In genomic region chr11:124396847-124397246, GRCh38 we compare ENCODE assay signal across 4 cellular contexts. TPM values are rescaled to one million over a fixed set of nuclear protein-coding genes. Genes with fewer than 3 reads are reported as not detected.
"Had no signal": no experiment of that assay in that cellular context is flagged by ENCODE, and none has a peak within 500 bp of the region (broad histone marks: within the 10 kb centered on the region; RNA-seq: fewer than 3 reads in every experiment).

No MANE protein-coding gene starts in this region.

RNA-seq across cellular contexts. Expression of gene OR8B3, which starts 2.0 kb away (rescaled TPM):
- total RNA-seq: HT-29, NCI-H460, Right ventricle myocardium superior, SJSA1 had no signal

RNA-seq across cellular contexts. Expression of gene OR8B2, which starts 12.5 kb away (rescaled TPM):
- total RNA-seq: HT-29, NCI-H460, Right ventricle myocardium superior, SJSA1 had no signal

RNA-seq across cellular contexts. Expression of gene OR8B4, which starts 27.8 kb away (rescaled TPM):
- total RNA-seq: HT-29, NCI-H460, Right ventricle myocardium superior, SJSA1 had no signal

RNA-seq across cellular contexts. Expression of gene OR8B8, which starts 48.6 kb away (rescaled TPM):
- total RNA-seq: HT-29, NCI-H460, Right ventricle myocardium superior, SJSA1 had no signal
